Comparison of ENCODE assay signal across 1 cellular context in the genomic region with DNA sequence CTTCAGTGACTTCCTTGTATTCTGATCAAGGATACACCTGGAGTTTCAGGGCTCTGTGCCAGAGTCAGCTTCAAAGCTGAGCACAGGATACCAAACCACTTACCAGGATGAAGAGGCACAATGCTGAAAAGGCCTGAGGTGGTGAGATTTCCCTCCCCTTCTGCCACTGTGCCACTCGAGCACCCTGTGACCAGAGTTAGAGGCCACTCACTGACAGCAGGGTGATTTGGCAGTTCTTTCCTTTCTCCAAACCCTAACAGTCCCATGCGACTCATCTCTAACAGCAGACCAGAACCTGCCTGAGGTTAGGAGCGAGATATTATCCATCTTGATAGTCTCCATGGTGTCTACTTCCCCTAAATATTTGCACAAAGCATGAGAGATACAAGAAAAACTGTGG.
TF ChIP-seq lines count a peak whose summit lies in the region.

No MANE protein-coding gene starts in this region.

TF ChIP-seq in HepG2, 621 proteins besides CTCF, POLR2A, EP300 and RAD21:
- no peak for TF ChIP-seq ZNF615 (CRISPR knock-in tag; IDR thresholded peaks at IDR 0.05; ENCODE audit: borderline replicate concordance)
- TF ChIP-seq, protein P1, sequence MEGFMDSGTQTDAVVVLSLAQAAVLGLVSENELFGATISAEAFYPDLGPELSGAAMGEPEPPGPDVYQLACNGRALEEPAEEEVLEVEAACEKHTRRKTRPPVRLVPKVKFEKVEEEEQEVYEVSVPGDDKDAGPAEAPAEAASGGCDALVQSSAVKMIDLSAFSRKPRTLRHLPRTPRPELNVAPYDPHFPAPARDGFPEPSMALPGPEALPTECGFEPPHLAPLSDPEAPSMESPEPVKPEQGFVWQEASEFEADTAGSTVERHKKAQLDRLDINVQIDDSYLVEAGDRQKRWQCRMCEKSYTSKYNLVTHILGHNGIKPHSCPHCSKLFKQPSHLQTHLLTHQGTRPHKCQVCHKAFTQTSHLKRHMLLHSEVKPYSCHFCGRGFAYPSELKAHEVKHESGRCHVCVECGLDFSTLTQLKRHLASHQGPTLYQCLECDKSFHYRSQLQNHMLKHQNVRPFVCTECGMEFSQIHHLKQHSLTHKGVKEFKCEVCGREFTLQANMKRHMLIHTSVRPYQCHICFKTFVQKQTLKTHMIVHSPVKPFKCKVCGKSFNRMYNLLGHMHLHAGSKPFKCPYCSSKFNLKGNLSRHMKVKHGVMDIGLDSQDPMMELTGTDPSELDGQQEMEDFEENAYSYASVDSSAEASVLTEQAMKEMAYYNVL (CRISPR knock-in tag; IDR thresholded peaks at IDR 0.05; ENCODE audit: borderline replicate concordance), result no peak
- TF ChIP-seq, protein P2, sequence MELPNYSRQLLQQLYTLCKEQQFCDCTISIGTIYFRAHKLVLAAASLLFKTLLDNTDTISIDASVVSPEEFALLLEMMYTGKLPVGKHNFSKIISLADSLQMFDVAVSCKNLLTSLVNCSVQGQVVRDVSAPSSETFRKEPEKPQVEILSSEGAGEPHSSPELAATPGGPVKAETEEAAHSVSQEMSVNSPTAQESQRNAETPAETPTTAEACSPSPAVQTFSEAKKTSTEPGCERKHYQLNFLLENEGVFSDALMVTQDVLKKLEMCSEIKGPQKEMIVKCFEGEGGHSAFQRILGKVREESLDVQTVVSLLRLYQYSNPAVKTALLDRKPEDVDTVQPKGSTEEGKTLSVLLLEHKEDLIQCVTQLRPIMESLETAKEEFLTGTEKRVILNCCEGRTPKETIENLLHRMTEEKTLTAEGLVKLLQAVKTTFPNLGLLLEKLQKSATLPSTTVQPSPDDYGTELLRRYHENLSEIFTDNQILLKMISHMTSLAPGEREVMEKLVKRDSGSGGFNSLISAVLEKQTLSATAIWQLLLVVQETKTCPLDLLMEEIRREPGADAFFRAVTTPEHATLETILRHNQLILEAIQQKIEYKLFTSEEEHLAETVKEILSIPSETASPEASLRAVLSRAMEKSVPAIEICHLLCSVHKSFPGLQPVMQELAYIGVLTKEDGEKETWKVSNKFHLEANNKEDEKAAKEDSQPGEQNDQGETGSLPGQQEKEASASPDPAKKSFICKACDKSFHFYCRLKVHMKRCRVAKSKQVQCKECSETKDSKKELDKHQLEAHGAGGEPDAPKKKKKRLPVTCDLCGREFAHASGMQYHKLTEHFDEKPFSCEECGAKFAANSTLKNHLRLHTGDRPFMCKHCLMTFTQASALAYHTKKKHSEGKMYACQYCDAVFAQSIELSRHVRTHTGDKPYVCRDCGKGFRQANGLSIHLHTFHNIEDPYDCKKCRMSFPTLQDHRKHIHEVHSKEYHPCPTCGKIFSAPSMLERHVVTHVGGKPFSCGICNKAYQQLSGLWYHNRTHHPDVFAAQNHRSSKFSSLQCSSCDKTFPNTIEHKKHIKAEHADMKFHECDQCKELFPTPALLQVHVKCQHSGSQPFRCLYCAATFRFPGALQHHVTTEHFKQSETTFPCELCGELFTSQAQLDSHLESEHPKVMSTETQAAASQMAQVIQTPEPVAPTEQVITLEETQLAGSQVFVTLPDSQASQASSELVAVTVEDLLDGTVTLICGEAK (IDR thresholded peaks at IDR 0.05), result no peak
- TF ChIP-seq, protein P2 (CRISPR knock-in tag; IDR thresholded peaks at IDR 0.05), result no peak
- no peak for TF ChIP-seq NR2F2 (IDR thresholded peaks at IDR 0.05; ENCODE audit: borderline replicate concordance, low read depth)
- no peak for TF ChIP-seq HNRNPL (IDR thresholded peaks at IDR 0.05; ENCODE audit: low read depth, low read length)
- TF ChIP-seq ZNF33B (CRISPR knock-in tag; IDR thresholded peaks at IDR 0.05), result no peak
